In genomic region chr19:4089400-4089908, GRCh38 we compare ENCODE assay signal across 8 cellular contexts. TPM values are rescaled to one million over a fixed set of nuclear protein-coding genes. Genes with fewer than 3 reads are reported as not detected.
DNase-seq lines count a peak whose midpoint lies in the region; ATAC-seq and TF ChIP-seq lines count a peak whose summit lies in the region.

No MANE protein-coding gene starts in this region.

- no peak overlapping the region for H3K27ac ChIP-seq in right atrium auricular region
- peak overlapping the region; percentile 78 for H3K27ac ChIP-seq in lower lobe of right lung

- H3K4me3 ChIP-seq in right atrium auricular region, result peak overlapping the region in 1 of 2 donors; percentile 13
- peak overlapping the region; percentile 37 for H3K4me3 ChIP-seq in lower lobe of right lung

- ATAC-seq in Right ventricle myocardium inferior (peak; percentile 49), lower lobe of right lung (peak; percentile 64 to 82)

- H3K9me3 ChIP-seq in right atrium auricular region, result no peaks in the 10 kb centered on the region
- H3K9me3 ChIP-seq in lower lobe of right lung, result no peaks in the 10 kb centered on the region

- no peak overlapping the region for H3K27ac Mint-ChIP-seq in type B pancreatic cell

- H3K4me3 Mint-ChIP-seq in type B pancreatic cell, result no peak overlapping the region

- peaks cover 6% of the 10 kb centered on the region for H3K4me1 Mint-ChIP-seq in type B pancreatic cell (ENCODE audit: unreplicated experiment)

- no peaks in the 10 kb centered on the region for H3K27me3 ChIP-seq in right atrium auricular region
- H3K27me3 ChIP-seq in lower lobe of right lung (ENCODE audit: low read depth), result no peaks in the 10 kb centered on the region

- DNase-seq in Right ventricle myocardium inferior (ENCODE audit: missing footprints) (peak; percentile 83), right atrium auricular region (ENCODE audit: low spot score) (no peak), lower lobe of right lung (peak; percentile 78), posterior cingulate gyrus (no peak), NCI-H510A treated with DMSO at 0.1 percent for 48 hours (lab: John Stamatoyannopoulos, UW) (no peak), DMS53 treated with DMSO at 0.1 percent for 48 hours (lab: John Stamatoyannopoulos, UW; ENCODE audit: unreplicated experiment) (no peak), type B pancreatic cell (ENCODE audit: extremely low spot score, unreplicated experiment) (no peak)
- DNase-seq in activated CD8-positive, alpha-beta memory T cell treated with anti-CD3 and anti-CD28 coated beads, Interleukin-2, amount 50 U/mL, for 48 hours, result peak; percentile 85

- intact Hi-C loops in Right ventricle myocardium inferior (cut with DNase I) (no loop called here), lower lobe of right lung (cut with DNase I) (no loop called here), posterior cingulate gyrus (cut with DNase I) (no loop called here)

- no peaks in the 10 kb centered on the region for H3K27me3 Mint-ChIP-seq in type B pancreatic cell

- H3K36me3 Mint-ChIP-seq in type B pancreatic cell, result no peaks in the 10 kb centered on the region

- H3K36me3 ChIP-seq in right atrium auricular region (peaks cover 31% of the 10 kb centered on the region), lower lobe of right lung (peaks cover 49% of the 10 kb centered on the region)

- H3K4me1 ChIP-seq in right atrium auricular region (no peaks in the 10 kb centered on the region), lower lobe of right lung (peaks cover 21% of the 10 kb centered on the region)

- TF ChIP-seq CTCF in right atrium auricular region (IDR thresholded peaks at IDR 0.05), result no peak
- TF ChIP-seq CTCF in lower lobe of right lung (IDR thresholded peaks at IDR 0.05), result no peak
- no peak for TF ChIP-seq CTCF in type B pancreatic cell (conservative IDR thresholded peaks at IDR 0.05)

- H3K9me3 Mint-ChIP-seq in type B pancreatic cell, result no peaks in the 10 kb centered on the region

RNA-seq across cellular contexts. Expression of gene ZBTB7A, which starts 22.8 kb away (rescaled TPM):
- total RNA-seq in Right ventricle myocardium inferior (30.8 TPM), right atrium auricular region (10 to 100 TPM; 33.8 to 50.0 TPM), lower lobe of right lung (51.9 TPM), type B pancreatic cell (ENCODE audit: low replicate concordance) (21.0 and 31.0 TPM in 2 replicates)

RNA-seq across cellular contexts. Expression of gene MAP2K2, which starts 34.5 kb away (rescaled TPM):
- 138 TPM for total RNA-seq in Right ventricle myocardium inferior
- 10 to 100 TPM; 82.2 to 97.4 TPM for total RNA-seq in right atrium auricular region
- total RNA-seq in lower lobe of right lung, result 125 TPM
- 144 TPM in 2 replicates for total RNA-seq in type B pancreatic cell (ENCODE audit: low replicate concordance)

Comparison
In these comparisons a context has a peak if more than half of its experiments do, and no peak if none do; other contexts are left out.
1. DNase-seq: peak in Right ventricle myocardium inferior (single experiment), activated CD8-positive, alpha-beta memory T cell treated with anti-CD3 and anti-CD28 coated beads, Interleukin-2, amount 50 U/mL, for 48 hours (single experiment) and lower lobe of right lung (single experiment); none in right atrium auricular region (single experiment), posterior cingulate gyrus (0 of 10), NCI-H510A treated with DMSO at 0.1 percent for 48 hours (single experiment), DMS53 treated with DMSO at 0.1 percent for 48 hours (single experiment) and type B pancreatic cell (single experiment).